Comparison of ENCODE assay signal across 17 cellular contexts in genomic region chr6:37088897-37089296, GRCh38.
DNase-seq lines count a peak whose midpoint lies in the region; ATAC-seq and TF ChIP-seq lines count a peak whose summit lies in the region.
"Had no signal": no experiment of that assay in that cellular context is flagged by ENCODE, and none has a peak within 500 bp of the region (broad histone marks: within the 10 kb centered on the region; RNA-seq: fewer than 3 reads in every experiment).

No MANE protein-coding gene starts in this region.

- H3K4me3 Mint-ChIP-seq in nephron, result peak overlapping the region in 1 of 3 experiments; percentile 59
- H3K4me3 Mint-ChIP-seq: CD4-positive, alpha-beta T cell had no signal

- H3K4me1 ChIP-seq in SK-N-SH (ENCODE audit: control insufficient read depth in 1 of 2, insufficient read depth in 2 of 2, low read depth in 1 of 2, low read length in 1 of 2) (peaks cover 0 to 7% of the 10 kb centered on the region in 2 experiments; a peak in 1 of 4 replicates), mesenchymal stem cell (ENCODE audit: control insufficient read depth, insufficient read depth, low read depth, low read length) (no peaks in the 10 kb centered on the region)
- H3K4me1 ChIP-seq: BLaER1 had no signal

- DNase-seq in SK-N-SH (no peak), dedifferentiated amniotic fluid mesenchymal stem cell (ENCODE audit: extremely low spot score) (peak; percentile 49), fibroblast of mammary gland (ENCODE audit: low read depth) (peak; percentile 70), HK-2 (ENCODE audit: unreplicated experiment) (no peak), mesenchymal stem cell (no peak), hippocampal formation (lab: John Stamatoyannopoulos, UW) (no peak)
- DNase-seq: CD4-positive, alpha-beta T cell; COR-L47; H7; Kasumi-1; NCI-H1048; NCI-H1436; NCI-H187 treated with DMSO at 0.1 percent for 48 hours; SIG-M5 had no signal

- H3K27me3 ChIP-seq in SK-N-SH (ENCODE audit: insufficient read depth), result no peaks in the 10 kb centered on the region
- H3K27me3 ChIP-seq in mesenchymal stem cell (ENCODE audit: control insufficient read depth in 1 of 2, insufficient read depth in 1 of 2, low read length in 2 of 2), result no peaks in the 10 kb centered on the region
- H3K27me3 ChIP-seq: BLaER1 had no signal

- H3K36me3 Mint-ChIP-seq in nephron (ENCODE audit: low read depth), result peaks cover 3% of the 10 kb centered on the region

- peak overlapping the region; percentile 88 to 92 (median 92) for H3K27ac Mint-ChIP-seq in nephron
- H3K27ac Mint-ChIP-seq: CD4-positive, alpha-beta T cell had no signal

- H3K18ac ChIP-seq in mesenchymal stem cell (ENCODE audit: low read depth in 1 of 2, low read length in 2 of 2), result no peak overlapping the region

- no peaks in the 10 kb centered on the region for H4K20me1 ChIP-seq in SK-N-SH (ENCODE audit: insufficient read depth)
- H4K20me1 ChIP-seq: BLaER1 had no signal

- POLR2A ChIA-PET in SK-N-SH (lab: Yijun Ruan, JAX), result interaction anchor here (0.8 kb wide), 1 partner anchor 11 kb away, joined by 3 read pairs; no protein-coding TSS in a partner anchor

- no peak overlapping the region for H2BK15ac ChIP-seq in mesenchymal stem cell (ENCODE audit: low read depth, poor library complexity, severe bottlenecking)

- peaks cover 8% of the 10 kb centered on the region for H3K27me3 Mint-ChIP-seq in nephron (ENCODE audit: low read depth)
- H3K27me3 Mint-ChIP-seq: CD4-positive, alpha-beta T cell had no signal

- H3K9ac ChIP-seq in SK-N-SH, result no peak overlapping the region
- H3K9ac ChIP-seq in mesenchymal stem cell (ENCODE audit: low read length), result no peak overlapping the region
- H3K9ac ChIP-seq: BLaER1 had no signal

- H2AK5ac ChIP-seq in mesenchymal stem cell (ENCODE audit: low read length, severe bottlenecking), result no peak overlapping the region

- 88% methylated on average over 2 of the region's 2 CpGs for WGBS in SK-N-SH (ENCODE audit: low lambda C conversion rate)
- WGBS in mesenchymal stem cell, result 96% methylated on average over 2 of the region's 2 CpGs

- no peak for ATAC-seq in HG03135 (IDR thresholded peaks at IDR 0.05; ENCODE audit: unreplicated experiment)

- peak overlapping the region; percentile 0 to 18; a peak in 2 of 4 replicates for H3K27ac ChIP-seq in SK-N-SH (ENCODE audit: low read depth in 2 of 2, low read length in 1 of 2)
- no peak overlapping the region for H3K27ac ChIP-seq in mesenchymal stem cell (ENCODE audit: low read length, poor library complexity, severe bottlenecking)
- H3K27ac ChIP-seq: BLaER1 had no signal

- H3K23ac ChIP-seq in mesenchymal stem cell (ENCODE audit: low read length in 2 of 2), result no peak overlapping the region

- H3K4ac ChIP-seq in mesenchymal stem cell (ENCODE audit: low read depth in 1 of 2, low read length in 2 of 2), result no peak overlapping the region

- peaks cover 40% of the 10 kb centered on the region for H3K4me1 Mint-ChIP-seq in nephron

- no peaks in the 10 kb centered on the region for H3K79me2 ChIP-seq in SK-N-SH (ENCODE audit: insufficient read depth)

- H3K4me2 ChIP-seq in SK-N-SH (no peak overlapping the region), mesenchymal stem cell (ENCODE audit: low read length, poor library complexity, severe bottlenecking) (no peak overlapping the region)
- H3K4me2 ChIP-seq: BLaER1 had no signal

- H3K79me1 ChIP-seq in mesenchymal stem cell (replicated peaks; ENCODE audit: low read length, poor library complexity, severe bottlenecking), result no peaks in the 10 kb centered on the region

- CTCF ChIA-PET in SK-N-SH (lab: Yijun Ruan, JAX), result interaction anchor here (1.2 kb wide), 1 partner anchor 37 kb away, joined by 3 read pairs; no protein-coding TSS in a partner anchor

- H3K14ac ChIP-seq in mesenchymal stem cell (ENCODE audit: low read length in 2 of 2), result no peak overlapping the region

- no peaks in the 10 kb centered on the region for H3K36me3 ChIP-seq in SK-N-SH (replicated peaks in 1 of 2; ENCODE audit: control insufficient read depth in 1 of 2, insufficient read depth in 2 of 2, low read length in 1 of 2)
- H3K36me3 ChIP-seq in mesenchymal stem cell (ENCODE audit: control insufficient read depth in 1 of 2, insufficient read depth in 2 of 2, low read depth in 1 of 2, low read length in 2 of 2), result no peaks in the 10 kb centered on the region
- H3K36me3 ChIP-seq: BLaER1 had no signal

- TF ChIP-seq CTCF in SK-N-SH (IDR thresholded peaks at IDR 0.05) (no peak), fibroblast of mammary gland (conservative IDR thresholded peaks at IDR 0.05; ENCODE audit: control insufficient read depth, insufficient read depth, low read depth, low read length) (no peak), nephron (IDR thresholded peaks at IDR 0.05; ENCODE audit: unreplicated experiment in 3 of 3) (no peak)

- no peaks in the 10 kb centered on the region for H3K9me3 ChIP-seq in SK-N-SH
- H3K9me3 ChIP-seq in mesenchymal stem cell (ENCODE audit: control insufficient read depth, low read length), result no peaks in the 10 kb centered on the region
- H3K9me3 ChIP-seq: BLaER1 had no signal

- H2BK5ac ChIP-seq in mesenchymal stem cell (ENCODE audit: low read depth, low read length, poor library complexity, severe bottlenecking), result no peak overlapping the region

- H4K91ac ChIP-seq in mesenchymal stem cell (ENCODE audit: low read length), result no peak overlapping the region

- H2BK120ac ChIP-seq in mesenchymal stem cell (ENCODE audit: low read depth, low read length), result no peak overlapping the region

- TF ChIP-seq EP300 in SK-N-SH (IDR thresholded peaks at IDR 0.05; ENCODE audit: borderline replicate concordance in 1 of 2, low read depth in 1 of 2, low read length in 1 of 2), result no peak

- H2BK12ac ChIP-seq in mesenchymal stem cell (ENCODE audit: low read length in 2 of 2), result no peak overlapping the region

- H3K9me3 Mint-ChIP-seq in nephron, result no peaks in the 10 kb centered on the region
- H3K9me3 Mint-ChIP-seq: CD4-positive, alpha-beta T cell had no signal

- no peak overlapping the region for H3K4me3 ChIP-seq in SK-N-SH (ENCODE audit: low read depth in 2 of 2, low read length in 1 of 2)
- no peak overlapping the region for H3K4me3 ChIP-seq in fibroblast of mammary gland (ENCODE audit: control insufficient read depth, low read depth, low read length)
- no peak overlapping the region for H3K4me3 ChIP-seq in mesenchymal stem cell (ENCODE audit: insufficient read depth in 1 of 2, low read depth in 1 of 2, low read length in 2 of 2)
- H3K4me3 ChIP-seq: BLaER1 had no signal

- H4K8ac ChIP-seq in mesenchymal stem cell (ENCODE audit: low read length), result no peak overlapping the region

- H2AFZ ChIP-seq in SK-N-SH (ENCODE audit: low read depth) (no peak overlapping the region), mesenchymal stem cell (ENCODE audit: low read depth, low read length) (no peak overlapping the region)

- H3K9me2 ChIP-seq in SK-N-SH, result no peaks in the 10 kb centered on the region

- TF ChIP-seq RAD21 in SK-N-SH (IDR thresholded peaks at IDR 0.05; ENCODE audit: low read length), result no peak

- no peaks in the 10 kb centered on the region for H3F3A ChIP-seq in SK-N-SH (replicated peaks; ENCODE audit: insufficient read depth)

TF ChIP-seq in SK-N-SH, 30 proteins besides CTCF, POLR2A, EP300 and RAD21:
- peak; percentile 35; the same call in 1 of the 2 replicates for TF ChIP-seq TCF12 (IDR thresholded peaks at IDR 0.05)
- no peak for TF ChIP-seq SMC3 (IDR thresholded peaks at IDR 0.05; ENCODE audit: low read depth, low read length)

Comparison
In these comparisons a context has a peak if more than half of its experiments do, and no peak if none do; other contexts are left out.
1. DNase-seq: peak in dedifferentiated amniotic fluid mesenchymal stem cell (single experiment) and fibroblast of mammary gland (single experiment); none in SK-N-SH (single experiment), HK-2 (single experiment), mesenchymal stem cell (single experiment) and hippocampal formation (0 of 2).